15 cellular contexts compared by ENCODE assay signal in the genomic region with DNA sequence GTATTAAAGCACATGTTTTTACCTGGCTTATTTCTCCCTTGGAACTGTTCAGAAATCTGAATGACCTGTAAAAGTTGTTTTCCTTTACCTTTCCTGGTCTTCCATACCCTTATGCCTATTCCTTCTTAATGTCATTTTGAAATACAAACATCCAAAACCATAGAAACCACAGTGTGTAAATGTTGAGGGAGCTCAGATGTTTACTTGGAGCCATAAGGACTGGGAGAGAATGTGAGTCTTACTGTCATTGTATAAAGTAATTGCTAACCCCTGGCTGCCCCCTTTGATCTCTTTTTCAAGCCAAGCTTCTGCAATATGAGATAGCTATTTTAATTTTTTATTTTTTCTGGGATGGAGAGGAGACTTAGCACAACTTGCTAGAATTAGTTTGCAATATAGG.
DNase-seq lines count a peak whose midpoint lies in the region; ATAC-seq and TF ChIP-seq lines count a peak whose summit lies in the region.
"Had no signal": no experiment of that assay in that cellular context is flagged by ENCODE, and none has a peak within 500 bp of the region (broad histone marks: within the 10 kb centered on the region; RNA-seq: fewer than 3 reads in every experiment).

No MANE protein-coding gene starts in this region.

- intact Hi-C loops in left lung (cut with DNase I): no loop called here

- H2AFZ ChIP-seq in SU-DHL-6 (ENCODE audit: low read depth, low read length, severe bottlenecking): peak overlapping the region; percentile 52

- H3K27me3 ChIP-seq in SU-DHL-6 (ENCODE audit: low read length) (no peaks in the 10 kb centered on the region), left lung (no peaks in the 10 kb centered on the region)
- H3K27me3 ChIP-seq: SJCRH30 had no signal

- H3K4me1 ChIP-seq in left lung: peaks cover 3 to 18% of the 10 kb centered on the region in 2 donors
- H3K4me1 ChIP-seq: SJCRH30 had no signal

- H3K4me3 Mint-ChIP-seq in stimulated activated naive CD8-positive, alpha-beta T cell treated with anti-CD3 and anti-CD28 coated beads, Interleukin-15, amount 100 ng/mL, for 72 hours: no peak overlapping the region

- TF ChIP-seq CTCF in SU-DHL-6 (IDR thresholded peaks at IDR 0.05; ENCODE audit: insufficient read depth, low read length, poor library complexity, severe bottlenecking) (no peak), left lung (IDR thresholded peaks at IDR 0.05) (no peak)

- DNase-seq in NCI-H2029 (lab: John Stamatoyannopoulos, UW) (peak; percentile 2), NCI-H2029 treated with DMSO at 0.1 percent for 48 hours (lab: John Stamatoyannopoulos, UW) (no peak), left lung (no peak), NCI-H446 treated with DMSO at 0.1 percent for 48 hours (lab: John Stamatoyannopoulos, UW) (no peak), EL (no peak), SK-N-DZ (ENCODE audit: low spot score) (no peak)
- DNase-seq in stimulated activated naive CD8-positive, alpha-beta T cell treated with anti-CD3 and anti-CD28 coated beads, Interleukin-15, amount 100 ng/mL, for 72 hours: no peak
- DNase-seq: 8988T, HCEC 1CT, NCI-H1105, NCI-H1694, NCI-H345, PC-3, SJCRH30 had no signal

- no peaks in the 10 kb centered on the region for H3K9me2 ChIP-seq in SU-DHL-6 (replicated peaks; ENCODE audit: insufficient read depth, low read length)

- peak overlapping the region; percentile 35 for H3K9ac ChIP-seq in SU-DHL-6 (ENCODE audit: low read length)

- peaks cover 8% of the 10 kb centered on the region for H3K27me3 Mint-ChIP-seq in stimulated activated naive CD8-positive, alpha-beta T cell treated with anti-CD3 and anti-CD28 coated beads, Interleukin-15, amount 100 ng/mL, for 72 hours

- H3F3A ChIP-seq in SU-DHL-6 (ENCODE audit: insufficient read depth): peaks cover 42% of the 10 kb centered on the region

- H3K79me2 ChIP-seq in SU-DHL-6 (ENCODE audit: insufficient read depth, low read length): no peaks in the 10 kb centered on the region

- H3K9me3 Mint-ChIP-seq in stimulated activated naive CD8-positive, alpha-beta T cell treated with anti-CD3 and anti-CD28 coated beads, Interleukin-15, amount 100 ng/mL, for 72 hours: no peaks in the 10 kb centered on the region

- H3K27ac Mint-ChIP-seq in stimulated activated naive CD8-positive, alpha-beta T cell treated with anti-CD3 and anti-CD28 coated beads, Interleukin-15, amount 100 ng/mL, for 72 hours: no peak overlapping the region

- H3K4me3 ChIP-seq in SU-DHL-6 (ENCODE audit: insufficient read depth, low read length, poor library complexity, severe bottlenecking) (peak overlapping the region; percentile 6), left lung (no peak overlapping the region)
- H3K4me3 ChIP-seq: SJCRH30 had no signal

- peak; percentile 38 for ATAC-seq in left lung
- no peak for ATAC-seq in stimulated activated naive CD8-positive, alpha-beta T cell treated with anti-CD3 and anti-CD28 coated beads, Interleukin-15, amount 100 ng/mL, for 72 hours
- ATAC-seq: PC-3 had no signal

- no peaks in the 10 kb centered on the region for H4K20me1 ChIP-seq in SU-DHL-6 (ENCODE audit: low read depth, low read length)

- H3K4me2 ChIP-seq in SU-DHL-6 (ENCODE audit: low read depth, low read length, poor library complexity, severe bottlenecking): peak overlapping the region; percentile 40

- H3K9me3 ChIP-seq in SU-DHL-6 (ENCODE audit: insufficient read depth, low read length) (no peaks in the 10 kb centered on the region), left lung (no peaks in the 10 kb centered on the region)
- H3K9me3 ChIP-seq: SJCRH30 had no signal

- peaks cover 11% of the 10 kb centered on the region for H3K4me1 Mint-ChIP-seq in stimulated activated naive CD8-positive, alpha-beta T cell treated with anti-CD3 and anti-CD28 coated beads, Interleukin-15, amount 100 ng/mL, for 72 hours

- H3K27ac ChIP-seq in SU-DHL-6 (ENCODE audit: low read depth, low read length) (peak overlapping the region; percentile 90), left lung (peak overlapping the region in 1 of 2 donors; percentile 66)
- H3K27ac ChIP-seq: SJCRH30 had no signal

- H3K36me3 ChIP-seq in SU-DHL-6 (ENCODE audit: low read length) (no peaks in the 10 kb centered on the region), left lung (no peaks in the 10 kb centered on the region)
- H3K36me3 ChIP-seq: SJCRH30 had no signal
